In genomic region chr1:52237430-52237829, GRCh38 we compare ENCODE assay signal across 1 cellular context.
TF ChIP-seq lines count a peak whose summit lies in the region.

No MANE protein-coding gene starts in this region.

TF ChIP-seq in SK-N-SH treated with all-trans-retinoic acid at 6 μM for 48 hours, 23 proteins besides CTCF, POLR2A, EP300 and RAD21 (continued from another document):
- TF ChIP-seq TSHZ2 (CRISPR knock-in tag; IDR thresholded peaks at IDR 0.05), result no peak
